ENCODE assay signal across 8 cellular contexts in genomic region chr9:34665381-34666250, GRCh38. TPM values are rescaled to one million over a fixed set of nuclear protein-coding genes. Genes with fewer than 3 reads are reported as not detected.
A peak's percentile ranks its signal among the peaks of the same experiment; 100 is the strongest.
DNase-seq lines count a peak whose midpoint lies in the region; ATAC-seq and TF ChIP-seq lines count a peak whose summit lies in the region.

No MANE protein-coding gene starts in this region.

- ATAC-seq in HG02852 (IDR thresholded peaks at IDR 0.05; ENCODE audit: unreplicated experiment) (peak; percentile 72), left ventricle myocardium superior (peak; percentile 89), upper lobe of left lung (ENCODE audit: low FRiP score in 2 of 2) (peak; percentile 96)

- peak overlapping the region; percentile 97 for H3K27ac Mint-ChIP-seq in progenitor cell of endocrine pancreas

- peaks cover 2% of the 10 kb centered on the region for H3K9me3 Mint-ChIP-seq in progenitor cell of endocrine pancreas (ENCODE audit: low read depth)

- peaks cover 8 to 24% (median 17%) of the 10 kb centered on the region in 4 donors for H3K4me1 ChIP-seq in upper lobe of left lung

- peak; percentile 91 for DNase-seq in GM12865 (ENCODE audit: low read depth)
- DNase-seq in NCI-H1694 (lab: John Stamatoyannopoulos, UW): peak; percentile 89
- peak; percentile 71 to 93 (median 88) for DNase-seq in T-helper 2 cell
- DNase-seq in left ventricle myocardium superior: peak; percentile 96
- peak; percentile 87 for DNase-seq in progenitor cell of endocrine pancreas (ENCODE audit: low spot score, unreplicated experiment)
- peak; percentile 96 to 97 for DNase-seq in upper lobe of left lung

- peaks cover 0 to 5% (median 0%) of the 10 kb centered on the region in 4 donors for H3K9me3 ChIP-seq in upper lobe of left lung

- peak overlapping the region; percentile 97 for H3K27ac ChIP-seq in angular gyrus (ENCODE audit: low read depth, low read length)
- peak overlapping the region; percentile 97 to 100 (median 98) for H3K27ac ChIP-seq in upper lobe of left lung

- H3K36me3 Mint-ChIP-seq in progenitor cell of endocrine pancreas (ENCODE audit: insufficient read depth): peaks cover 7% of the 10 kb centered on the region

- TF ChIP-seq POLR2A in upper lobe of left lung (IDR thresholded peaks at IDR 0.05): peak in 3 of 4 donors; percentile 35 to 92 (median 90)

- H3K27me3 ChIP-seq in upper lobe of left lung: no peaks in the 10 kb centered on the region

- 0 to 3% methylated on average over 3 to 49 of the region's 55 CpGs for WGBS in upper lobe of left lung, 2 donors

- intact Hi-C loops in left ventricle myocardium superior (cut with micrococcal nuclease): no loop called here

- H3K4me3 ChIP-seq in GM12865 (ENCODE audit: low read depth, low read length) (peak overlapping the region; percentile 81), upper lobe of left lung (peak overlapping the region; percentile 44 to 82 (median 74))

- peaks cover 4% of the 10 kb centered on the region for H3K4me1 Mint-ChIP-seq in progenitor cell of endocrine pancreas (ENCODE audit: low read depth)

- no peak for TF ChIP-seq CTCF in GM12865 (IDR thresholded peaks at IDR 0.05; ENCODE audit: insufficient read depth, low read depth, low read length, missing control alignments)
- TF ChIP-seq CTCF in progenitor cell of endocrine pancreas (IDR thresholded peaks at IDR 0.05; ENCODE audit: unreplicated experiment): no peak
- TF ChIP-seq CTCF in upper lobe of left lung (IDR thresholded peaks at IDR 0.05): peak in 2 of 6 experiments; percentile 4 to 12

- peak overlapping the region; percentile 91 for H3K4me3 Mint-ChIP-seq in progenitor cell of endocrine pancreas (ENCODE audit: low read depth)

- H3K27me3 Mint-ChIP-seq in progenitor cell of endocrine pancreas: no peaks in the 10 kb centered on the region

- peak in 2 of 4 donors; percentile 44 to 60 for TF ChIP-seq EP300 in upper lobe of left lung (IDR thresholded peaks at IDR 0.05)

- peaks cover 0 to 7% (median 0%) of the 10 kb centered on the region in 4 donors for H3K36me3 ChIP-seq in upper lobe of left lung

RNA-seq across cellular contexts. Expression of gene CCL27, which starts 3.2 kb away (rescaled TPM):
- total RNA-seq in left ventricle myocardium superior (not detected), progenitor cell of endocrine pancreas (0.67 and 1.6 TPM in 2 replicates), upper lobe of left lung (10 to 100 TPM in 1 of 6 donors, not detected in 5; 32.5 TPM)

RNA-seq across cellular contexts. Expression of gene IL11RA, which starts 13.6 kb away (rescaled TPM):
- total RNA-seq in left ventricle myocardium superior (51.7 TPM), progenitor cell of endocrine pancreas (27.5 and 27.8 TPM in 2 replicates), upper lobe of left lung (10 to 100 TPM; 14.5 to 49.2 (median 23.7) TPM)

RNA-seq across cellular contexts. Expression of gene GALT, which starts 19.1 kb away (rescaled TPM):
- total RNA-seq in left ventricle myocardium superior (61.2 TPM), progenitor cell of endocrine pancreas (82.5 and 85.6 TPM in 2 replicates), upper lobe of left lung (100 to 1,000 TPM in 1 of 6 donors, 10 to 100 TPM in 5; 33.4 to 141 (median 44.3) TPM)

RNA-seq across cellular contexts. Expression of gene CCL19, which starts 25.5 kb away (rescaled TPM):
- 2.1 TPM for total RNA-seq in left ventricle myocardium superior
- 0.53 TPM in 1 of 2 replicates, not detected in the other for total RNA-seq in progenitor cell of endocrine pancreas
- 1 to 10 TPM in 3 of 6 donors, not detected in 3; 2.0 to 5.2 (median 5.2) TPM for total RNA-seq in upper lobe of left lung

RNA-seq across cellular contexts. Expression of gene SIGMAR1, which starts 28.0 kb away (rescaled TPM):
- total RNA-seq in left ventricle myocardium superior (23.1 TPM), progenitor cell of endocrine pancreas (62.1 and 64.6 TPM in 2 replicates), upper lobe of left lung (10 to 100 TPM; 26.7 to 52.9 (median 43.0) TPM)

Comparison
In these comparisons a context has a peak if more than half of its experiments do, and no peak if none do; other contexts are left out.
1. Peak in every context shown above with its lines: DNase-seq, ATAC-seq, H3K4me3 ChIP-seq and H3K27ac ChIP-seq.